19 cellular contexts compared by ENCODE assay signal in genomic region chr1:169814265-169814664, GRCh38. TPM values are rescaled to one million over a fixed set of nuclear protein-coding genes. Genes with fewer than 3 reads are reported as not detected.
A peak's percentile ranks its signal among the peaks of the same experiment; 100 is the strongest.
DNase-seq lines count a peak whose midpoint lies in the region; ATAC-seq and TF ChIP-seq lines count a peak whose summit lies in the region.
"Had no signal": no experiment of that assay in that cellular context is flagged by ENCODE, and none has a peak within 500 bp of the region (broad histone marks: within the 10 kb centered on the region; RNA-seq: fewer than 3 reads in every experiment).

No MANE protein-coding gene starts in this region.

- in situ Hi-C loops in GM13977 (cut with MboI; ENCODE audit: low pct_unique_long_range_greater_than_20kb, low sequenced_read_pairs, unreplicated experiment): loop anchor here (25.0 kb wide), 1 partner anchor 227 kb away; the partner anchor contains the start of gene F5

- no peaks in the 10 kb centered on the region for H4K20me1 ChIP-seq in DND-41 (ENCODE audit: insufficient read depth, low read length)
- H4K20me1 ChIP-seq: BLaER1 had no signal

- H3K27ac Mint-ChIP-seq in CD4-positive, CD25-positive, alpha-beta regulatory T cell: no peak overlapping the region
- no peak overlapping the region for H3K27ac Mint-ChIP-seq in effector memory CD8-positive, alpha-beta T cell
- H3K27ac Mint-ChIP-seq: CD14-positive monocyte; CD4-positive, alpha-beta T cell; CD8-positive, alpha-beta T cell had no signal

- H3K9me3 ChIP-seq in CD4-positive, CD25-positive, alpha-beta regulatory T cell (ENCODE audit: control insufficient read depth in 2 of 2, low read length in 2 of 2): no peaks in the 10 kb centered on the region
- peaks cover 9% of the 10 kb centered on the region for H3K9me3 ChIP-seq in DND-41 (ENCODE audit: insufficient read depth, low read length, severe bottlenecking)
- H3K9me3 ChIP-seq: BE2C, Caco-2 had no signal

- H3K4me1 ChIP-seq in CD4-positive, CD25-positive, alpha-beta regulatory T cell (ENCODE audit: control insufficient read depth, insufficient read depth, low read length, poor library complexity, severe bottlenecking): peaks cover 4% of the 10 kb centered on the region
- H3K4me1 ChIP-seq in DND-41 (ENCODE audit: insufficient read depth, low read length): no peaks in the 10 kb centered on the region
- H3K4me1 ChIP-seq: BE2C, BLaER1, Caco-2 had no signal

- ATAC-seq in CD4-positive, CD25-positive, alpha-beta regulatory T cell (ENCODE audit: low read depth in 2 of 2): peak in 1 of 2 donors; percentile 69
- peak; percentile 35; the same call in 1 of the 3 replicates for ATAC-seq in DND-41 (ENCODE audit: insufficient read depth, low read depth)
- peak; percentile 46 for ATAC-seq in effector memory CD8-positive, alpha-beta T cell (replicated peaks)
- ATAC-seq: CD8-positive, alpha-beta T cell; GM12878 had no signal

- no peak overlapping the region for H3K4me3 Mint-ChIP-seq in CD4-positive, CD25-positive, alpha-beta regulatory T cell
- no peak overlapping the region for H3K4me3 Mint-ChIP-seq in effector memory CD8-positive, alpha-beta T cell
- H3K4me3 Mint-ChIP-seq: CD14-positive monocyte; CD4-positive, alpha-beta T cell; CD8-positive, alpha-beta T cell had no signal

- peaks cover 0 to 19% (median 8%) of the 10 kb centered on the region in 4 donors for H3K4me1 Mint-ChIP-seq in CD4-positive, CD25-positive, alpha-beta regulatory T cell
- H3K4me1 Mint-ChIP-seq in effector memory CD8-positive, alpha-beta T cell (ENCODE audit: low read depth in 2 of 2): peaks cover 2 to 4% of the 10 kb centered on the region in 2 donors
- H3K4me1 Mint-ChIP-seq: CD14-positive monocyte had no signal

- no peak overlapping the region for H3K4me2 ChIP-seq in DND-41 (ENCODE audit: insufficient read depth, low read length)
- H3K4me2 ChIP-seq: BLaER1 had no signal

- no peak overlapping the region for H3K9ac ChIP-seq in DND-41 (ENCODE audit: low read depth, low read length)
- H3K9ac ChIP-seq: BLaER1 had no signal

- TF ChIP-seq CTCF in DND-41 (IDR thresholded peaks at IDR 0.05; ENCODE audit: borderline replicate concordance, extremely low read depth, low read length, poor library complexity, severe bottlenecking) (no peak), GM13977 (IDR thresholded peaks at IDR 0.05; ENCODE audit: extremely low read depth, insufficient read depth, missing control alignments) (no peak)

- peak overlapping the region; percentile 0 for H3K4me3 ChIP-seq in CD4-positive, CD25-positive, alpha-beta regulatory T cell (ENCODE audit: low read depth, low read length)
- no peak overlapping the region for H3K4me3 ChIP-seq in DND-41 (ENCODE audit: low read depth in 1 of 2, low read length in 2 of 2)
- H3K4me3 ChIP-seq: BLaER1, GM12878 had no signal

- H3K9me3 Mint-ChIP-seq in CD4-positive, CD25-positive, alpha-beta regulatory T cell: peaks cover 0 to 1% (median 0%) of the 10 kb centered on the region in 7 donors
- H3K9me3 Mint-ChIP-seq in effector memory CD8-positive, alpha-beta T cell: no peaks in the 10 kb centered on the region
- H3K9me3 Mint-ChIP-seq: CD14-positive monocyte; CD8-positive, alpha-beta T cell had no signal

- H3K36me3 ChIP-seq in CD4-positive, CD25-positive, alpha-beta regulatory T cell (ENCODE audit: control insufficient read depth, insufficient read depth, low read length): no peaks in the 10 kb centered on the region
- H3K36me3 ChIP-seq in DND-41 (ENCODE audit: insufficient read depth, low read length): peaks cover 88% of the 10 kb centered on the region
- H3K36me3 ChIP-seq: BE2C had no signal

- H3K36me3 Mint-ChIP-seq in CD4-positive, CD25-positive, alpha-beta regulatory T cell: peaks cover 21% of the 10 kb centered on the region
- H3K36me3 Mint-ChIP-seq in effector memory CD8-positive, alpha-beta T cell (ENCODE audit: insufficient read depth): peaks cover 7% of the 10 kb centered on the region

- no peaks in the 10 kb centered on the region for H3K27me3 ChIP-seq in CD4-positive, CD25-positive, alpha-beta regulatory T cell (ENCODE audit: control insufficient read depth, insufficient read depth, low read length)
- no peaks in the 10 kb centered on the region for H3K27me3 ChIP-seq in DND-41 (ENCODE audit: insufficient read depth, low read length, poor library complexity)
- H3K27me3 ChIP-seq: BE2C, BLaER1 had no signal

- peaks cover 30% of the 10 kb centered on the region; the same call in 1 of the 2 replicates for H3K79me2 ChIP-seq in DND-41 (ENCODE audit: insufficient read depth, low read length)

- no peak overlapping the region for H2AFZ ChIP-seq in DND-41 (ENCODE audit: low read depth, low read length)

- H3K27ac ChIP-seq in CD4-positive, CD25-positive, alpha-beta regulatory T cell (ENCODE audit: insufficient read depth, low read length, poor library complexity, severe bottlenecking): no peak overlapping the region
- no peak overlapping the region for H3K27ac ChIP-seq in DND-41 (ENCODE audit: low read length)
- H3K27ac ChIP-seq: BLaER1 had no signal

- H3K27me3 Mint-ChIP-seq in CD4-positive, CD25-positive, alpha-beta regulatory T cell: no peaks in the 10 kb centered on the region
- H3K27me3 Mint-ChIP-seq in effector memory CD8-positive, alpha-beta T cell: no peaks in the 10 kb centered on the region
- H3K27me3 Mint-ChIP-seq: CD4-positive, alpha-beta T cell had no signal

- peak in 2 of 3 donors; percentile 35 to 43 for DNase-seq in CD4-positive, CD25-positive, alpha-beta regulatory T cell
- DNase-seq in DND-41 (no peak), MV-4-11 (lab: John Stamatoyannopoulos, UW) (no peak), GM13977 (ENCODE audit: low spot score) (no peak)
- no peak for DNase-seq in effector memory CD8-positive, alpha-beta T cell
- DNase-seq: 8988T; ACHN; BE2C; C1 segment of cervical spinal cord; Caco-2; Calu3; CD4-positive, alpha-beta T cell; CD8-positive, alpha-beta T cell; DMS79 treated with DMSO at 0.1 percent for 48 hours; EL; GDM1 had no signal

RNA-seq across cellular contexts. Expression of gene METTL18, which starts 19.6 kb away (rescaled TPM):
- 5.6 TPM for total RNA-seq in CD4-positive, CD25-positive, alpha-beta regulatory T cell
- polyA plus RNA-seq in CD4-positive, CD25-positive, alpha-beta regulatory T cell: 10 to 100 TPM; 18.6 to 45.4 (median 32.9) TPM

Comparison
In these comparisons a context has a peak if more than half of its experiments do, and no peak if none do; other contexts are left out.
1. DNase-seq: peak in CD4-positive, CD25-positive, alpha-beta regulatory T cell (2 of 3); none in DND-41 (single experiment), effector memory CD8-positive, alpha-beta T cell (0 of 3), MV-4-11 (single experiment) and GM13977 (single experiment).